In the genomic region with DNA sequence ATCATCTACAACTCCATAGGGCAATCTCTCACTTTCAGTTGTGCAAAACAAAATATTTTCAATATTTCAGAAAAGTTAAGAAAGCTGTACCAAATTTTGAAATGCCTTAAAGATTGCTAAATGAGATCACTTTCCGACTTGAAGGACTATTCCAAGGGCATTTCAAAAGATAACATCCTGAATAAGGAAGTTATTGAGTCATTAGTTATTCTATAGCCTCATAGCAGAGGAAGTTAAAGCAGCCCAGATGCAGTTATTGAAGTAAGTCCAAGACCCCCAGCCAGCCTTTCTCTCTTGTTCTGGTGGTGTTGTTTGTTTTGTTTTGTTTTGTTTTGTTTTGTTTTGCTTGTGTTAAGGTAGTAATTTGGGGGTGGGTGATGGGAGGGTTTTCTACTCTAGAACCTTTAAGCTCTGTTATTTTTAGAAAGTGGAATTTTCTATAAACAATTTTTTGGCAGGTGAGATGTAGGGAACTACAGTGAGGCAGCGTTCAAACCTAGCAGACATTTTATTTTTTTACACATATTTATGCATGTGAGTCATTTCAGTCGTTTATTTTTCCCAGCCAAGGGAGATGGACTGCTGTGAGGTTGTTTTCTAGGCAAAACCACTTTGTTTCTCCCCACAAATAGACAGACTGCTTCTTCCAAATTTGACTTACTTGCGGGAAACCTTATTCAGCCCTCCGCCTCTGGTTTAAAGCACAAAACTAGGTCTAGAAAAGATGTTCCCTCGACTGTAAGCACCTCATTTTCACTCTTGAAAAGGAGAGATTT, we compare ENCODE assay signal across 3 cellular contexts.
A peak's percentile ranks its signal among the peaks of the same experiment; 100 is the strongest.
TF ChIP-seq lines count a peak whose summit lies in the region.

No MANE protein-coding gene starts in this region.

TF ChIP-seq in GM23338, 12 proteins besides CTCF, POLR2A, EP300 and RAD21 (continues in another document):
- no peak for TF ChIP-seq POLR2AphosphoS5 (IDR thresholded peaks at IDR 0.05; ENCODE audit: low read depth)
- TF ChIP-seq REST (IDR thresholded peaks at IDR 0.05; ENCODE audit: unreplicated experiment): no peak
- TF ChIP-seq EZH2 (IDR thresholded peaks at IDR 0.05; ENCODE audit: low read depth, unreplicated experiment): no peak

TF ChIP-seq in SK-N-SH, 30 proteins besides CTCF, POLR2A, EP300 and RAD21 (continues in another document):
- TF ChIP-seq MEF2A (IDR thresholded peaks at IDR 0.05; ENCODE audit: borderline replicate concordance, low read depth): no peak
- no peak for TF ChIP-seq CHD2 (IDR thresholded peaks at IDR 0.05; ENCODE audit: low read length, partially characterized antibody)
- TF ChIP-seq FOSL2 (IDR thresholded peaks at IDR 0.05; ENCODE audit: borderline replicate concordance, low read depth): peak; percentile 31; the same call in 1 of the 2 replicates
- no peak for TF ChIP-seq SMC3 (IDR thresholded peaks at IDR 0.05; ENCODE audit: low read depth, low read length)
- no peak for TF ChIP-seq ELF1 (IDR thresholded peaks at IDR 0.05)
- no peak for TF ChIP-seq TAF1 (IDR thresholded peaks at IDR 0.05; ENCODE audit: borderline replicate concordance, low read depth, low read length)
- TF ChIP-seq FOXJ3 (CRISPR knock-in tag; IDR thresholded peaks at IDR 0.05): no peak
- TF ChIP-seq, protein P1, sequence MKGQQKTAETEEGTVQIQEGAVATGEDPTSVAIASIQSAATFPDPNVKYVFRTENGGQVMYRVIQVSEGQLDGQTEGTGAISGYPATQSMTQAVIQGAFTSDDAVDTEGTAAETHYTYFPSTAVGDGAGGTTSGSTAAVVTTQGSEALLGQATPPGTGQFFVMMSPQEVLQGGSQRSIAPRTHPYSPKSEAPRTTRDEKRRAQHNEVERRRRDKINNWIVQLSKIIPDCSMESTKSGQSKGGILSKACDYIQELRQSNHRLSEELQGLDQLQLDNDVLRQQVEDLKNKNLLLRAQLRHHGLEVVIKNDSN (IDR thresholded peaks at IDR 0.05; ENCODE audit: borderline replicate concordance, low read depth): no peak
- TF ChIP-seq TCF12 (IDR thresholded peaks at IDR 0.05): peak; percentile 48
- TF ChIP-seq RCOR1 (IDR thresholded peaks at IDR 0.05; ENCODE audit: low read length): no peak
- TF ChIP-seq SIN3A (IDR thresholded peaks at IDR 0.05; ENCODE audit: borderline replicate concordance, low read depth, low read length): no peak
- no peak for TF ChIP-seq REST (IDR thresholded peaks at IDR 0.05; ENCODE audit: low read depth, low read length)
- no peak for TF ChIP-seq MXI1 (IDR thresholded peaks at IDR 0.05; ENCODE audit: low read depth, low read length)
- no peak for TF ChIP-seq IRF3 (IDR thresholded peaks at IDR 0.05; ENCODE audit: low read depth, low read length)
- no peak for TF ChIP-seq USF2 (IDR thresholded peaks at IDR 0.05; ENCODE audit: borderline replicate concordance, low read depth, low read length)
- TF ChIP-seq, protein P2, sequence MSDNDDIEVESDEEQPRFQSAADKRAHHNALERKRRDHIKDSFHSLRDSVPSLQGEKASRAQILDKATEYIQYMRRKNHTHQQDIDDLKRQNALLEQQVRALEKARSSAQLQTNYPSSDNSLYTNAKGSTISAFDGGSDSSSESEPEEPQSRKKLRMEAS (IDR thresholded peaks at IDR 0.05; ENCODE audit: low read depth): no peak
- 0 out of 2 replicates have a peak, but pooled peaks have one; percentile 38 for TF ChIP-seq FOXM1 (IDR thresholded peaks at IDR 0.05; ENCODE audit: low read depth)
- TF ChIP-seq GABPA (IDR thresholded peaks at IDR 0.05; ENCODE audit: low read depth): no peak
- TF ChIP-seq TEAD4 (IDR thresholded peaks at IDR 0.05; ENCODE audit: borderline replicate concordance, insufficient read depth): no peak

TF ChIP-seq in H1, 55 proteins besides CTCF, POLR2A, EP300 and RAD21:
- TF ChIP-seq NANOG (IDR thresholded peaks at IDR 0.05; ENCODE audit: insufficient read depth, low read depth, low read length, poor library complexity, severe bottlenecking) (no peak), EGR1 (IDR thresholded peaks at IDR 0.05; ENCODE audit: borderline replicate concordance, low read depth, low read length) (no peak), CHD1 (IDR thresholded peaks at IDR 0.05; ENCODE audit: low read depth, low read length) (no peak), BRCA1 (IDR thresholded peaks at IDR 0.05; ENCODE audit: low read depth, low read length) (no peak), CHD7 (IDR thresholded peaks at IDR 0.05; ENCODE audit: insufficient replicate concordance, low read length) (no peak), SP1 (IDR thresholded peaks at IDR 0.05; ENCODE audit: low read depth, low read length) (no peak), SAP30 (IDR thresholded peaks at IDR 0.05; ENCODE audit: insufficient read depth, insufficient replicate concordance, low read length) (no peak), SP4 (IDR thresholded peaks at IDR 0.05; ENCODE audit: low read length) (no peak), CBX5 (IDR thresholded peaks at IDR 0.05; ENCODE audit: low read depth, low read length) (no peak)
